In the genomic region with DNA sequence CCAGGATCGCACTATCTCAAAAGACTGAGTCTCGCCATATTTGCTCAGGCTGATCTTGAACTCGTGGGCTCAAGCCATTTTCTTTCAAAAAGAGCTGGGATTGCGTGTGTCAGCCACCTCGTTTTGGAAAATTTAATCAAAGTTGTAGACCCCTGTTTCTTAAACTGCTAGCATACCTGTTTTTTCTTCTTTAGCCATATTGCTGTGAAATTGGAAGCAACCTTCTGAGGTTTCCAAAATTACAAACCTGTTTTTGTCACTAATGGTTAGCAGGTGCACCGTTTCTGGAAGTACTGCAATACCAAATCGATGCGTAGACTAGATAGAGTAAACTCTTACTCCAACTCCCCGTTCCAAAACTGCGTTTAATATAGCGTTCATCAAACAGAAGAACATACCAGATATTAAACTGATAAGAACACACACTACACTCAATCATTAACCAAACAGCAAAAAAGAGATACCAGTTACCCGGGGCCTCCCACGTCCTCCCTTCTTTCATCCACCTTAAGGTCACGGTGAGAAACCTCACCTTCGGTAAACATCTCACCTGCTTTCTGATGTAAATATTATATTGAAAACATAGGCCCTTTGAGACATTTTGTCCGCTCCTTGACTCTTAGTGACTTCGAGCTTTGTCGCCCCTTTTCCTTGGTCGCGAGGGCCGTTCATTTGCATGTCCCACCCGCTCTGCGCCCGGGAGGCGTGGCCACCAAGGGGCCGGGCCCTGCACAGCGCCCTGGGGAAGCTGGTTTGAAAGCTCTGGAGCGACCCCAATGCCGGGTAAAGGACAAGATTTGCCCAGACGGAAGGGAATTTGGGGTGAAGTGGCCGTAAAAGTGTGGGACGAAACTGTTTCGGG, we compare ENCODE assay signal across 8 cellular contexts. TPM values are rescaled to one million over a fixed set of nuclear protein-coding genes. Genes with fewer than 3 reads are reported as not detected.
DNase-seq lines count a peak whose midpoint lies in the region; ATAC-seq and TF ChIP-seq lines count a peak whose summit lies in the region.

RNU2-63P (minus strand) TSS at position 462 of the 862 bp plus-strand sequence.

- H3K4me3 Mint-ChIP-seq in endodermal cell, result peak within 1 kb of the TSS; percentile 87

- TF ChIP-seq CTCF in endodermal cell (conservative IDR thresholded peaks at IDR 0.05), result no peak

- H3K27me3 Mint-ChIP-seq in endodermal cell (ENCODE audit: insufficient read depth), result peaks cover 2% of the 10 kb centered on the region

- H3K4me1 Mint-ChIP-seq in endodermal cell, result peaks cover 26% of the 10 kb centered on the region

- no peaks in the 10 kb centered on the region for H3K9me3 Mint-ChIP-seq in endodermal cell

- DNase-seq in AML-193 (lab: John Stamatoyannopoulos, UW), result peak; percentile 81 to 84
- peak; percentile 37 for DNase-seq in GM19238 (ENCODE audit: insufficient read length, low spot score)
- peak; percentile 73 for DNase-seq in NCI-H774 (lab: John Stamatoyannopoulos, UW)
- DNase-seq in endodermal cell, result peak; percentile 93
- DNase-seq in mesenteric fat pad (ENCODE audit: low spot score), result peak; percentile 91
- peak; percentile 62 for DNase-seq in stimulated activated CD8-positive, alpha-beta memory T cell treated with anti-CD3 and anti-CD28 coated beads, Interleukin-15, amount 100 ng/mL, for 1 hour (ENCODE audit: low read depth)

- ATAC-seq in HG03457 (IDR thresholded peaks at IDR 0.05; ENCODE audit: unreplicated experiment), result peak; percentile 72

- peaks cover 6% of the 10 kb centered on the region for H3K9me3 ChIP-seq in endodermal cell (ENCODE audit: control insufficient read depth, low read length)

- peak within 1 kb of the TSS; percentile 98 for H3K27ac ChIP-seq in endodermal cell (ENCODE audit: low read depth, low read length)

- peak within 1 kb of the TSS; percentile 88 for H3K4me3 ChIP-seq in endodermal cell (ENCODE audit: low read length)

- no peaks in the 10 kb centered on the region for H3K36me3 ChIP-seq in endodermal cell (ENCODE audit: control insufficient read depth, insufficient read depth, low read length)

- CTCF ChIA-PET in activated CD8-positive, alpha-beta memory T cell treated with anti-CD3 and anti-CD28 coated beads for 36 hours (lab: Charles Lee), result interaction anchor here (1.0 kb wide), 1 partner anchor 13 kb away, joined by 3 read pairs; no protein-coding TSS in a partner anchor

- 5 to 11% methylated on average over 17 to 33 of the region's 33 CpGs for WGBS in endodermal cell (ENCODE audit: insufficient coverage in 1 of 2, insufficient read length in 1 of 2), 2 experiments

- peak within 1 kb of the TSS; percentile 97 for H3K9ac ChIP-seq in endodermal cell (ENCODE audit: extremely low read depth, low read length, poor library complexity, severe bottlenecking)

- no peaks in the 10 kb centered on the region for H3K4me1 ChIP-seq in endodermal cell (ENCODE audit: control insufficient read depth, insufficient read depth, low read length)

- H3K36me3 Mint-ChIP-seq in endodermal cell (ENCODE audit: low read depth), result no peaks in the 10 kb centered on the region

- peak within 1 kb of the TSS; percentile 100 for H3K27ac Mint-ChIP-seq in endodermal cell

- H3K27me3 ChIP-seq in endodermal cell (ENCODE audit: control insufficient read depth, insufficient read depth, low read length, poor library complexity, severe bottlenecking), result no peaks in the 10 kb centered on the region

- POLR2A ChIA-PET in activated CD8-positive, alpha-beta memory T cell treated with anti-CD3 and anti-CD28 coated beads for 36 hours (lab: Charles Lee), result interaction anchor here (1.1 to 1.2 kb wide), 3 partner anchors 39 to 1575 kb away, joined by 3 to 7 read pairs (median 3); partner anchors contain the start of gene KDM3A

RNA-seq across cellular contexts. Expression of gene RNU2-63P, which starts in this region (rescaled TPM):
- 10 to 100 TPM; 21.4 to 29.3 TPM for total RNA-seq in activated CD8-positive, alpha-beta memory T cell treated with anti-CD3 and anti-CD28 coated beads for 36 hours
- total RNA-seq in endodermal cell, result 10 to 100 TPM; 12.2 to 19.8 TPM
- polyA plus RNA-seq in endodermal cell (2013, experiment 1 of 2), result 28.1 TPM
- 24.8 TPM for polyA plus RNA-seq in endodermal cell (2013, experiment 2 of 2)
- 7.5 TPM for total RNA-seq in mesenteric fat pad

Comparison
In these comparisons a context has a peak if more than half of its experiments do, and no peak if none do; other contexts are left out.
1. Peak in every context shown above with its lines: DNase-seq, ATAC-seq, H3K4me3 ChIP-seq and H3K27ac ChIP-seq.
2. DNase-seq: peak in every context shown above with its lines; median percentile 93 in endodermal cell; 91 in mesenteric fat pad; 82 in AML-193; 73 in NCI-H774; 62 in stimulated activated CD8-positive, alpha-beta memory T cell treated with anti-CD3 and anti-CD28 coated beads, Interleukin-15, amount 100 ng/mL, for 1 hour; 37 in GM19238.